1 cellular context compared by ENCODE assay signal in the genomic region with DNA sequence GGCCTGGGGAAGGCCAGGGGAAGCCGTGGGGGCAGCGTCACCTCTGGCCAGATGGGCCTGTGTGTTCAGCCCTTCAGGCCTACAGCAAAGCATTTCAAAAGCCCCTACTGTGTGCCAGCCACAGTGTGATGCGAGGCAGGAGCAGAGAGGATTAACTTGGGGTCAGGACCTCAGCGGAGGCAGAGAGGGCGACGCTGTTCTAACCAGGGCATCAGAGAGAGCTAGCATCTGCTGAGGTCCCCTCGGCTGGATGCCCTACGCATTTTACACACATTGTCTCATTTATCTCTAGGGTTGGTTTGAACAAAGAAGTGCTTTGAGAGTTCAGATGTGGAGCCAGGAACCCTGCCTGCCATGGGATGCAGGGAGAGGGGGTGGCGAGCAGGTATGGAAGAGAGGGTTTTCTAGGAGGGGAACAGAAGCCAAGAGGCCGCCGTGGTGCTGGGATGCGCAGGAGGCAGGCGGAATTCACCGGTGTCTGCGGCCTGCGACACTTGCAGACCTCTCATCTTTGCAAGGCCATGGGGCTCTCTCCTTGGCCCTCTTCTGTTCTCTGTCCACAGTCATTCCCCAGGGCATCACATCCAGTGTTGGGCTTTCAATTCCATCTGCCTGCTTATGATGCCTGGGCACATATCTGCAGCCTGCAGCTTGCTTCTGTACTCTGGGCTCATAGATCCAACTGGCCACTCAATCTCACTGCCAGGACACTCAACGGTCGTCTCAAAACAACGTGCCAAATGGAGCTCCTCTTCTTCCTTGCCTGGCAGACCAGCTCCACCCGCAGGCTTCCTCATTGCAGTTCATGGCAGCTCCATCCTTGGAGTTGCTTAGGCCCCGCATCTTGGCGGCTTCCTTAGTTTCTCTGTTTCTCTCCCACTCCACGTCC.
TF ChIP-seq lines count a peak whose summit lies in the region.

No MANE protein-coding gene starts in this region.

TF ChIP-seq in HepG2, 621 proteins besides CTCF, POLR2A, EP300 and RAD21 (continued from another document and continues in another):
- TF ChIP-seq, protein P1, sequence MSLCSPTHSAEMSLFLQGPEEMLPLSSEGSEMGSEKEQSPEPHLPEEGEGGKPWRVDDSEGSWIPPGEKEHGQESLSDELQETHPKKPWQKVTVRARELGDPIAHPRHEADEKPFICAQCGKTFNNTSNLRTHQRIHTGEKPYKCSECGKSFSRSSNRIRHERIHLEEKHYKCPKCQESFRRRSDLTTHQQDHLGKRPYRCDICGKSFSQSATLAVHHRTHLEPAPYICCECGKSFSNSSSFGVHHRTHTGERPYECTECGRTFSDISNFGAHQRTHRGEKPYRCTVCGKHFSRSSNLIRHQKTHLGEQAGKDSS (CRISPR knock-in tag; IDR thresholded peaks at IDR 0.05; ENCODE audit: borderline replicate concordance, low read depth): no peak
- TF ChIP-seq YEATS4 (CRISPR knock-in tag; IDR thresholded peaks at IDR 0.05; ENCODE audit: borderline replicate concordance) (0 out of 2 replicates have a peak, but pooled peaks have one; percentile 12), ATF7 (IDR thresholded peaks at IDR 0.05) (no peak), ATF7 (CRISPR knock-in tag; IDR thresholded peaks at IDR 0.05) (no peak), ADNP (CRISPR knock-in tag; IDR thresholded peaks at IDR 0.05) (no peak), ZNF564 (CRISPR knock-in tag; IDR thresholded peaks at IDR 0.05) (no peak), RAD51 (IDR thresholded peaks at IDR 0.05; ENCODE audit: borderline replicate concordance) (no peak), ZFP1 (CRISPR knock-in tag; IDR thresholded peaks at IDR 0.05) (no peak), BCL6 (CRISPR knock-in tag; IDR thresholded peaks at IDR 0.05) (no peak), NFRKB (IDR thresholded peaks at IDR 0.05) (no peak), SIX4 (CRISPR knock-in tag; IDR thresholded peaks at IDR 0.05) (no peak), TCF7 (IDR thresholded peaks at IDR 0.05; ENCODE audit: low read depth) (no peak), ZNF782 (CRISPR knock-in tag; IDR thresholded peaks at IDR 0.05; ENCODE audit: borderline replicate concordance) (no peak), ZNF776 (CRISPR knock-in tag; IDR thresholded peaks at IDR 0.05) (no peak), ZMYM4 (CRISPR knock-in tag; IDR thresholded peaks at IDR 0.05) (0 out of 2 replicates have a peak, but pooled peaks have one; percentile 14), DPF2 (CRISPR knock-in tag; IDR thresholded peaks at IDR 0.05; ENCODE audit: borderline replicate concordance, low read depth) (no peak), ZNF724P (CRISPR knock-in tag; IDR thresholded peaks at IDR 0.05; ENCODE audit: borderline replicate concordance) (no peak), ZNF354B (CRISPR knock-in tag; IDR thresholded peaks at IDR 0.05) (0 out of 2 replicates have a peak, but pooled peaks have one; percentile 73), ZKSCAN5 (CRISPR knock-in tag; IDR thresholded peaks at IDR 0.05) (no peak), GABPA (IDR thresholded peaks at IDR 0.05; ENCODE audit: low read depth, low read length) (no peak), GABPA (CRISPR knock-in tag; IDR thresholded peaks at IDR 0.05; ENCODE audit: low read depth) (no peak), ZNF225 (CRISPR knock-in tag; IDR thresholded peaks at IDR 0.05) (no peak), ZNF335 (CRISPR knock-in tag; IDR thresholded peaks at IDR 0.05) (no peak), ZNF331 (CRISPR knock-in tag; IDR thresholded peaks at IDR 0.05) (no peak), NPAS2 (CRISPR knock-in tag; IDR thresholded peaks at IDR 0.05; ENCODE audit: borderline replicate concordance) (no peak), ZNF552 (CRISPR knock-in tag; IDR thresholded peaks at IDR 0.05; ENCODE audit: borderline replicate concordance) (no peak), ISX (CRISPR knock-in tag; conservative IDR thresholded peaks at IDR 0.05) (no peak), HDAC2 (CRISPR knock-in tag; IDR thresholded peaks at IDR 0.05) (no peak), ELF3 (CRISPR knock-in tag; IDR thresholded peaks at IDR 0.05) (no peak), ERF (CRISPR knock-in tag; IDR thresholded peaks at IDR 0.05) (no peak), RCOR2 (CRISPR knock-in tag; IDR thresholded peaks at IDR 0.05) (peak; percentile 15; the same call in 1 of the 2 replicates), SPEN (CRISPR knock-in tag; IDR thresholded peaks at IDR 0.05; ENCODE audit: low read depth) (no peak), MIXL1 (CRISPR knock-in tag; IDR thresholded peaks at IDR 0.05) (no peak), MBD4 (IDR thresholded peaks at IDR 0.05; ENCODE audit: borderline replicate concordance, low read length) (no peak)
- TF ChIP-seq, protein P2, sequence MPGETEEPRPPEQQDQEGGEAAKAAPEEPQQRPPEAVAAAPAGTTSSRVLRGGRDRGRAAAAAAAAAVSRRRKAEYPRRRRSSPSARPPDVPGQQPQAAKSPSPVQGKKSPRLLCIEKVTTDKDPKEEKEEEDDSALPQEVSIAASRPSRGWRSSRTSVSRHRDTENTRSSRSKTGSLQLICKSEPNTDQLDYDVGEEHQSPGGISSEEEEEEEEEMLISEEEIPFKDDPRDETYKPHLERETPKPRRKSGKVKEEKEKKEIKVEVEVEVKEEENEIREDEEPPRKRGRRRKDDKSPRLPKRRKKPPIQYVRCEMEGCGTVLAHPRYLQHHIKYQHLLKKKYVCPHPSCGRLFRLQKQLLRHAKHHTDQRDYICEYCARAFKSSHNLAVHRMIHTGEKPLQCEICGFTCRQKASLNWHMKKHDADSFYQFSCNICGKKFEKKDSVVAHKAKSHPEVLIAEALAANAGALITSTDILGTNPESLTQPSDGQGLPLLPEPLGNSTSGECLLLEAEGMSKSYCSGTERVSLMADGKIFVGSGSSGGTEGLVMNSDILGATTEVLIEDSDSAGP (CRISPR knock-in tag; IDR thresholded peaks at IDR 0.05; ENCODE audit: borderline replicate concordance): peak; percentile 56; the same call in 1 of the 2 replicates
- TF ChIP-seq, protein P3, sequence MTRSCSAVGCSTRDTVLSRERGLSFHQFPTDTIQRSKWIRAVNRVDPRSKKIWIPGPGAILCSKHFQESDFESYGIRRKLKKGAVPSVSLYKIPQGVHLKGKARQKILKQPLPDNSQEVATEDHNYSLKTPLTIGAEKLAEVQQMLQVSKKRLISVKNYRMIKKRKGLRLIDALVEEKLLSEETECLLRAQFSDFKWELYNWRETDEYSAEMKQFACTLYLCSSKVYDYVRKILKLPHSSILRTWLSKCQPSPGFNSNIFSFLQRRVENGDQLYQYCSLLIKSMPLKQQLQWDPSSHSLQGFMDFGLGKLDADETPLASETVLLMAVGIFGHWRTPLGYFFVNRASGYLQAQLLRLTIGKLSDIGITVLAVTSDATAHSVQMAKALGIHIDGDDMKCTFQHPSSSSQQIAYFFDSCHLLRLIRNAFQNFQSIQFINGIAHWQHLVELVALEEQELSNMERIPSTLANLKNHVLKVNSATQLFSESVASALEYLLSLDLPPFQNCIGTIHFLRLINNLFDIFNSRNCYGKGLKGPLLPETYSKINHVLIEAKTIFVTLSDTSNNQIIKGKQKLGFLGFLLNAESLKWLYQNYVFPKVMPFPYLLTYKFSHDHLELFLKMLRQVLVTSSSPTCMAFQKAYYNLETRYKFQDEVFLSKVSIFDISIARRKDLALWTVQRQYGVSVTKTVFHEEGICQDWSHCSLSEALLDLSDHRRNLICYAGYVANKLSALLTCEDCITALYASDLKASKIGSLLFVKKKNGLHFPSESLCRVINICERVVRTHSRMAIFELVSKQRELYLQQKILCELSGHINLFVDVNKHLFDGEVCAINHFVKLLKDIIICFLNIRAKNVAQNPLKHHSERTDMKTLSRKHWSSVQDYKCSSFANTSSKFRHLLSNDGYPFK (CRISPR knock-in tag; IDR thresholded peaks at IDR 0.05; ENCODE audit: borderline replicate concordance): 0 out of 2 replicates have a peak, but pooled peaks have one; percentile 29
- TF ChIP-seq, protein P4, sequence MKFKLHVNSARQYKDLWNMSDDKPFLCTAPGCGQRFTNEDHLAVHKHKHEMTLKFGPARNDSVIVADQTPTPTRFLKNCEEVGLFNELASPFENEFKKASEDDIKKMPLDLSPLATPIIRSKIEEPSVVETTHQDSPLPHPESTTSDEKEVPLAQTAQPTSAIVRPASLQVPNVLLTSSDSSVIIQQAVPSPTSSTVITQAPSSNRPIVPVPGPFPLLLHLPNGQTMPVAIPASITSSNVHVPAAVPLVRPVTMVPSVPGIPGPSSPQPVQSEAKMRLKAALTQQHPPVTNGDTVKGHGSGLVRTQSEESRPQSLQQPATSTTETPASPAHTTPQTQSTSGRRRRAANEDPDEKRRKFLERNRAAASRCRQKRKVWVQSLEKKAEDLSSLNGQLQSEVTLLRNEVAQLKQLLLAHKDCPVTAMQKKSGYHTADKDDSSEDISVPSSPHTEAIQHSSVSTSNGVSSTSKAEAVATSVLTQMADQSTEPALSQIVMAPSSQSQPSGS (CRISPR knock-in tag; IDR thresholded peaks at IDR 0.05): 0 out of 2 replicates have a peak, but pooled peaks have one; percentile 11
- TF ChIP-seq, protein P5, sequence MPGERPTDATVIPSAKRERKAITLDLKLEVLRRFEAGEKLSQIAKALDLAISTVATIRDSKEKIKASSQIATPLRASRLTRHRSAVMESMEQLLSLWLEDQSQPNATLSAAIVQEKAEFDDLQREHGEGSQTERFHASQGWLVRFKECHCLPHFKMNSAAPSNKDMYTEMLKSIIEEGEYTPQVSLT (CRISPR knock-in tag; IDR thresholded peaks at IDR 0.05; ENCODE audit: borderline replicate concordance, low read depth): no peak
- TF ChIP-seq, protein P6, sequence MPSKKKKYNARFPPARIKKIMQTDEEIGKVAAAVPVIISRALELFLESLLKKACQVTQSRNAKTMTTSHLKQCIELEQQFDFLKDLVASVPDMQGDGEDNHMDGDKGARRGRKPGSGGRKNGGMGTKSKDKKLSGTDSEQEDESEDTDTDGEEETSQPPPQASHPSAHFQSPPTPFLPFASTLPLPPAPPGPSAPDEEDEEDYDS (CRISPR knock-in tag; IDR thresholded peaks at IDR 0.05): no peak
- TF ChIP-seq, protein P7, sequence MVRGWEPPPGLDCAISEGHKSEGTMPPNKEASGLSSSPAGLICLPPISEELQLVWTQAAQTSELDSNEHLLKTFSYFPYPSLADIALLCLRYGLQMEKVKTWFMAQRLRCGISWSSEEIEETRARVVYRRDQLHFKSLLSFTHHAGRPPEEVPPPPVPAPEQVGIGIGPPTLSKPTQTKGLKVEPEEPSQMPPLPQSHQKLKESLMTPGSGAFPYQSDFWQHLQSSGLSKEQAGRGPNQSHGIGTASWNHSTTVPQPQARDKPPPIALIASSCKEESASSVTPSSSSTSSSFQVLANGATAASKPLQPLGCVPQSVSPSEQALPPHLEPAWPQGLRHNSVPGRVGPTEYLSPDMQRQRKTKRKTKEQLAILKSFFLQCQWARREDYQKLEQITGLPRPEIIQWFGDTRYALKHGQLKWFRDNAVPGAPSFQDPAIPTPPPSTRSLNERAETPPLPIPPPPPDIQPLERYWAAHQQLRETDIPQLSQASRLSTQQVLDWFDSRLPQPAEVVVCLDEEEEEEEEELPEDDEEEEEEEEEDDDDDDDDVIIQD (CRISPR knock-in tag; IDR thresholded peaks at IDR 0.05; ENCODE audit: low read depth): no peak
- TF ChIP-seq, protein P8, sequence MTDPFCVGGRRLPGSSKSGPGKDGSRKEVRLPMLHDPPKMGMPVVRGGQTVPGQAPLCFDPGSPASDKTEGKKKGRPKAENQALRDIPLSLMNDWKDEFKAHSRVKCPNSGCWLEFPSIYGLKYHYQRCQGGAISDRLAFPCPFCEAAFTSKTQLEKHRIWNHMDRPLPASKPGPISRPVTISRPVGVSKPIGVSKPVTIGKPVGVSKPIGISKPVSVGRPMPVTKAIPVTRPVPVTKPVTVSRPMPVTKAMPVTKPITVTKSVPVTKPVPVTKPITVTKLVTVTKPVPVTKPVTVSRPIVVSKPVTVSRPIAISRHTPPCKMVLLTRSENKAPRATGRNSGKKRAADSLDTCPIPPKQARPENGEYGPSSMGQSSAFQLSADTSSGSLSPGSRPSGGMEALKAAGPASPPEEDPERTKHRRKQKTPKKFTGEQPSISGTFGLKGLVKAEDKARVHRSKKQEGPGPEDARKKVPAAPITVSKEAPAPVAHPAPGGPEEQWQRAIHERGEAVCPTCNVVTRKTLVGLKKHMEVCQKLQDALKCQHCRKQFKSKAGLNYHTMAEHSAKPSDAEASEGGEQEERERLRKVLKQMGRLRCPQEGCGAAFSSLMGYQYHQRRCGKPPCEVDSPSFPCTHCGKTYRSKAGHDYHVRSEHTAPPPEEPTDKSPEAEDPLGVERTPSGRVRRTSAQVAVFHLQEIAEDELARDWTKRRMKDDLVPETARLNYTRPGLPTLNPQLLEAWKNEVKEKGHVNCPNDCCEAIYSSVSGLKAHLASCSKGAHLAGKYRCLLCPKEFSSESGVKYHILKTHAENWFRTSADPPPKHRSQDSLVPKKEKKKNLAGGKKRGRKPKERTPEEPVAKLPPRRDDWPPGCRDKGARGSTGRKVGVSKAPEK (CRISPR knock-in tag; IDR thresholded peaks at IDR 0.05; ENCODE audit: borderline replicate concordance): no peak
- TF ChIP-seq, protein P9, sequence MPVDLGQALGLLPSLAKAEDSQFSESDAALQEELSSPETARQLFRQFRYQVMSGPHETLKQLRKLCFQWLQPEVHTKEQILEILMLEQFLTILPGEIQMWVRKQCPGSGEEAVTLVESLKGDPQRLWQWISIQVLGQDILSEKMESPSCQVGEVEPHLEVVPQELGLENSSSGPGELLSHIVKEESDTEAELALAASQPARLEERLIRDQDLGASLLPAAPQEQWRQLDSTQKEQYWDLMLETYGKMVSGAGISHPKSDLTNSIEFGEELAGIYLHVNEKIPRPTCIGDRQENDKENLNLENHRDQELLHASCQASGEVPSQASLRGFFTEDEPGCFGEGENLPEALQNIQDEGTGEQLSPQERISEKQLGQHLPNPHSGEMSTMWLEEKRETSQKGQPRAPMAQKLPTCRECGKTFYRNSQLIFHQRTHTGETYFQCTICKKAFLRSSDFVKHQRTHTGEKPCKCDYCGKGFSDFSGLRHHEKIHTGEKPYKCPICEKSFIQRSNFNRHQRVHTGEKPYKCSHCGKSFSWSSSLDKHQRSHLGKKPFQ (CRISPR knock-in tag; IDR thresholded peaks at IDR 0.05; ENCODE audit: insufficient replicate concordance): no peak
- TF ChIP-seq, protein P10, sequence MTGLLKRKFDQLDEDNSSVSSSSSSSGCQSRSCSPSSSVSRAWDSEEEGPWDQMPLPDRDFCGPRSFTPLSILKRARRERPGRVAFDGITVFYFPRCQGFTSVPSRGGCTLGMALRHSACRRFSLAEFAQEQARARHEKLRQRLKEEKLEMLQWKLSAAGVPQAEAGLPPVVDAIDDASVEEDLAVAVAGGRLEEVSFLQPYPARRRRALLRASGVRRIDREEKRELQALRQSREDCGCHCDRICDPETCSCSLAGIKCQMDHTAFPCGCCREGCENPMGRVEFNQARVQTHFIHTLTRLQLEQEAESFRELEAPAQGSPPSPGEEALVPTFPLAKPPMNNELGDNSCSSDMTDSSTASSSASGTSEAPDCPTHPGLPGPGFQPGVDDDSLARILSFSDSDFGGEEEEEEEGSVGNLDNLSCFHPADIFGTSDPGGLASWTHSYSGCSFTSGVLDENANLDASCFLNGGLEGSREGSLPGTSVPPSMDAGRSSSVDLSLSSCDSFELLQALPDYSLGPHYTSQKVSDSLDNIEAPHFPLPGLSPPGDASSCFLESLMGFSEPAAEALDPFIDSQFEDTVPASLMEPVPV (CRISPR knock-in tag; IDR thresholded peaks at IDR 0.05): no peak
- TF ChIP-seq, protein P11, sequence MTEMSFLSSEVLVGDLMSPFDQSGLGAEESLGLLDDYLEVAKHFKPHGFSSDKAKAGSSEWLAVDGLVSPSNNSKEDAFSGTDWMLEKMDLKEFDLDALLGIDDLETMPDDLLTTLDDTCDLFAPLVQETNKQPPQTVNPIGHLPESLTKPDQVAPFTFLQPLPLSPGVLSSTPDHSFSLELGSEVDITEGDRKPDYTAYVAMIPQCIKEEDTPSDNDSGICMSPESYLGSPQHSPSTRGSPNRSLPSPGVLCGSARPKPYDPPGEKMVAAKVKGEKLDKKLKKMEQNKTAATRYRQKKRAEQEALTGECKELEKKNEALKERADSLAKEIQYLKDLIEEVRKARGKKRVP (CRISPR knock-in tag; IDR thresholded peaks at IDR 0.05): no peak
